ENCODE assay signal across 8 cellular contexts in the genomic region with DNA sequence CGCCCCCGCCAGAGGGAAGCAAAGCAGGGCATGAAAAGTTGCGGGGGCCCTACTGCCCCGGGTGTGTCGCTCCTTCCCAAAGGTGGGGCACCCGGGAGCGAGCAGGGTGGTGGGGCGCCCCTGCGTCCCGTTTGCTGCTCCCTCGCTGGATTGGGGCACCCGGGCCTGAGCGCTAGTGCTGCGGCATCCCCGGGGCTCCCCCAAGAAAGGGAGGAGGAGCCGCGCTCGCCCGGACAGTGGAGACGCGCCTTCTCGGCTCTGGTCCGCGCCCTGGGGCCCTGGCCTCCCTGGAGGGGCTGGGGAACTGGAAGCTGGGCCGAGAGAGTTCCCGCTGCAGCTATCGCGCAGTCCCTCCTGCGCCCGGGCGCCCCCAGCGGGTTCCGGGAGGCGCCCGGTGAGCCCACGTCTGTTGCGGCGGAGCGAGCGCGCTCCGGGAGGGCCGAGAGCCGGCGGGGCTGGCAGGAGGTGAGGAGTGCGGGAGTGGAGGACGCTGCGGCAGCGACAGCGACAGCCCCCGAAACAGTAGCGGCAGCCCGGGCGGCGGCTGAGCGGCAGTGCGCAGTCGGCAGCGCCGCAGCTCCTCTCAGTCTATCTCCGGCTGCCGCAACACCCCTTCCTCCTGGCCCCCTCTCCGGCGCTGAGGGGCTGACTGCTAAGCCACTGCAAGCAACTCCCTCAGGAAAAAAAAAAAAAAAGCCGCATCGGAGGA. TPM values are rescaled to one million over a fixed set of nuclear protein-coding genes. Genes with fewer than 3 reads are reported as not detected.
DNase-seq lines count a peak whose midpoint lies in the region; ATAC-seq and TF ChIP-seq lines count a peak whose summit lies in the region.

No MANE protein-coding gene starts in this region.

- in situ Hi-C loops in astrocyte of the spinal cord (cut with HindIII; ENCODE audit: low sequenced_read_pairs) = no loop called here

- H3K4me1 ChIP-seq in iPS-15b (ENCODE audit: control insufficient read depth, insufficient read depth, low read length) = peaks cover 12% of the 10 kb centered on the region

- peak; percentile 17 for TF ChIP-seq CTCF in astrocyte of the spinal cord (IDR thresholded peaks at IDR 0.05; ENCODE audit: low read depth, low read length)

- peak overlapping the region; percentile 58 for H3K4me3 ChIP-seq in astrocyte of the spinal cord (ENCODE audit: low read depth, low read length)
- peak overlapping the region; percentile 76 for H3K4me3 ChIP-seq in iPS-15b (ENCODE audit: low read depth, low read length)

- H3K27me3 ChIP-seq in iPS-15b (ENCODE audit: control insufficient read depth, insufficient read depth, low read length) = peaks cover 38% of the 10 kb centered on the region

- no peaks in the 10 kb centered on the region for H3K36me3 ChIP-seq in iPS-15b (ENCODE audit: control insufficient read depth, insufficient read depth, low read length)

- no peak overlapping the region for H3K9ac ChIP-seq in iPS-15b (ENCODE audit: low read depth, low read length)

- H3K9me3 ChIP-seq in iPS-15b (ENCODE audit: control insufficient read depth, insufficient read depth, low read length) = no peaks in the 10 kb centered on the region

- peak; percentile 76 for ATAC-seq in sciatic nerve
- ATAC-seq in HG03378 (IDR thresholded peaks at IDR 0.05; ENCODE audit: unreplicated experiment) = no peak
- no peak for ATAC-seq in HG03520 (IDR thresholded peaks at IDR 0.05; ENCODE audit: unreplicated experiment)

- intact Hi-C loops in sciatic nerve (cut with DNase I) = loop anchor here (10.0 kb wide), 1 partner anchor 140 kb away; no protein-coding TSS in a partner anchor

- DNase-seq in activated T-cell treated with anti-CD3 and anti-CD28 coated beads for 24 hours (ENCODE audit: low read depth) (peak; percentile 1), NCI-H146 treated with DMSO at 0.1 percent for 48 hours (lab: John Stamatoyannopoulos, UW; ENCODE audit: unreplicated experiment) (peak; percentile 12), astrocyte of the spinal cord (ENCODE audit: low read depth, low spot score) (peak; percentile 25), sciatic nerve (ENCODE audit: low spot score) (peak; percentile 73)
- no peak for DNase-seq in activated T-cell treated with anti-CD3 and anti-CD28 coated beads, Interleukin-2, amount 50 U/mL, for 1 hour

RNA-seq across cellular contexts. Expression of gene BMPER, which starts 0.5 kb away (rescaled TPM):
- total RNA-seq in sciatic nerve = 18.8 TPM
